Comparison of ENCODE assay signal across 2 cellular contexts in the genomic region with DNA sequence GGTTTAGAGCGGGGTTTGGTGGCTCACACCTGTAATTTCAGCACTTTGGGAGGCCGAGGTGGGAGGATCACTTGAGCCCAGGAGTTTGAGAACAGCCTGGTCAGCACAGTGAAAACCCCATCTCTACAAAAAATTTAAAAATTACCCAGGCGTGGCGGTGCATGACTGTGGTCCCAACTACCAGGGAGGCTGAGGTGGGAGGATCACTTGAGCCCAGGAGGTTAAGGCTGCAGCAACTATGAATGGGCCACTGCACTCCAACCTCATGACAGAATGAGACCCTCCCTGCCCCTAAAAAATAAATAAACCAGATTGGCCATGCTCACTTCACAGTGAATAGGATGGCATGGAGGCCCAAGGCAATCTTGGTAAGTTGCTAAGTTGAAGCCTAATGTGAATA.
TF ChIP-seq lines count a peak whose summit lies in the region.

No MANE protein-coding gene starts in this region.

TF ChIP-seq in HepG2, 621 proteins besides CTCF, POLR2A, EP300 and RAD21:
- TF ChIP-seq, protein P1, sequence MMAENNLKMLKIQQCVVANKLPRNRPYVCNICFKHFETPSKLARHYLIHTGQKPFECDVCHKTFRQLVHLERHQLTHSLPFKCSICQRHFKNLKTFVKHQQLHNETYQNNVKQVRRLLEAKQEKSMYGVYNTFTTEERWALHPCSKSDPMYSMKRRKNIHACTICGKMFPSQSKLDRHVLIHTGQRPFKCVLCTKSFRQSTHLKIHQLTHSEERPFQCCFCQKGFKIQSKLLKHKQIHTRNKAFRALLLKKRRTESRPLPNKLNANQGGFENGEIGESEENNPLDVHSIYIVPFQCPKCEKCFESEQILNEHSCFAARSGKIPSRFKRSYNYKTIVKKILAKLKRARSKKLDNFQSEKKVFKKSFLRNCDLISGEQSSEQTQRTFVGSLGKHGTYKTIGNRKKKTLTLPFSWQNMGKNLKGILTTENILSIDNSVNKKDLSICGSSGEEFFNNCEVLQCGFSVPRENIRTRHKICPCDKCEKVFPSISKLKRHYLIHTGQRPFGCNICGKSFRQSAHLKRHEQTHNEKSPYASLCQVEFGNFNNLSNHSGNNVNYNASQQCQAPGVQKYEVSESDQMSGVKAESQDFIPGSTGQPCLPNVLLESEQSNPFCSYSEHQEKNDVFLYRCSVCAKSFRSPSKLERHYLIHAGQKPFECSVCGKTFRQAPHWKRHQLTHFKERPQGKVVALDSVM (CRISPR knock-in tag; IDR thresholded peaks at IDR 0.05) = 0 out of 2 replicates have a peak, but pooled peaks have one; percentile 30
- TF ChIP-seq ZSCAN20 (CRISPR knock-in tag; IDR thresholded peaks at IDR 0.05; ENCODE audit: borderline replicate concordance) = no peak

TF ChIP-seq in IMR-90, 13 proteins besides CTCF, POLR2A, EP300 and RAD21:
- TF ChIP-seq RFX5 (IDR thresholded peaks at IDR 0.05; ENCODE audit: low read depth, low read length) (no peak), FOS (IDR thresholded peaks at IDR 0.05; ENCODE audit: low read depth, low read length) (no peak), RCOR1 (IDR thresholded peaks at IDR 0.05; ENCODE audit: insufficient replicate concordance, low read length) (no peak), CEBPB (IDR thresholded peaks at IDR 0.05; ENCODE audit: low read depth, low read length) (no peak), BHLHE40 (IDR thresholded peaks at IDR 0.05; ENCODE audit: low read depth, low read length) (no peak), SMC3 (IDR thresholded peaks at IDR 0.05; ENCODE audit: low read depth, low read length) (no peak), NFE2L2 (IDR thresholded peaks at IDR 0.05; ENCODE audit: low read depth, low read length) (no peak), CHD1 (IDR thresholded peaks at IDR 0.05; ENCODE audit: low read depth, low read length) (no peak), MAZ (IDR thresholded peaks at IDR 0.05; ENCODE audit: borderline replicate concordance, low read depth, low read length) (no peak), MXI1 (IDR thresholded peaks at IDR 0.05; ENCODE audit: borderline replicate concordance, low read depth, low read length) (no peak)
- TF ChIP-seq, protein P2, sequence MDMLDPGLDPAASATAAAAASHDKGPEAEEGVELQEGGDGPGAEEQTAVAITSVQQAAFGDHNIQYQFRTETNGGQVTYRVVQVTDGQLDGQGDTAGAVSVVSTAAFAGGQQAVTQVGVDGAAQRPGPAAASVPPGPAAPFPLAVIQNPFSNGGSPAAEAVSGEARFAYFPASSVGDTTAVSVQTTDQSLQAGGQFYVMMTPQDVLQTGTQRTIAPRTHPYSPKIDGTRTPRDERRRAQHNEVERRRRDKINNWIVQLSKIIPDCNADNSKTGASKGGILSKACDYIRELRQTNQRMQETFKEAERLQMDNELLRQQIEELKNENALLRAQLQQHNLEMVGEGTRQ (IDR thresholded peaks at IDR 0.05; ENCODE audit: low read depth, low read length) = no peak
- TF ChIP-seq, protein P3, sequence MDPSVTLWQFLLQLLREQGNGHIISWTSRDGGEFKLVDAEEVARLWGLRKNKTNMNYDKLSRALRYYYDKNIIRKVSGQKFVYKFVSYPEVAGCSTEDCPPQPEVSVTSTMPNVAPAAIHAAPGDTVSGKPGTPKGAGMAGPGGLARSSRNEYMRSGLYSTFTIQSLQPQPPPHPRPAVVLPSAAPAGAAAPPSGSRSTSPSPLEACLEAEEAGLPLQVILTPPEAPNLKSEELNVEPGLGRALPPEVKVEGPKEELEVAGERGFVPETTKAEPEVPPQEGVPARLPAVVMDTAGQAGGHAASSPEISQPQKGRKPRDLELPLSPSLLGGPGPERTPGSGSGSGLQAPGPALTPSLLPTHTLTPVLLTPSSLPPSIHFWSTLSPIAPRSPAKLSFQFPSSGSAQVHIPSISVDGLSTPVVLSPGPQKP (IDR thresholded peaks at IDR 0.05; ENCODE audit: borderline replicate concordance, low read depth, low read length) = no peak
